Comparison of ENCODE assay signal across 15 cellular contexts in genomic region chr6:167398214-167399050, GRCh38.
"Had no signal": no experiment of that assay in that cellular context is flagged by ENCODE, and none has a peak within 500 bp of the region (broad histone marks: within the 10 kb centered on the region; RNA-seq: fewer than 3 reads in every experiment).

No MANE protein-coding gene starts in this region.

- H3K27me3 ChIP-seq: gastroesophageal sphincter had no signal

- H3K9me3 ChIP-seq: gastroesophageal sphincter, lower lobe of right lung, suprapubic skin had no signal

- H3K4me3 ChIP-seq: coronary artery, gastroesophageal sphincter, lower lobe of right lung, suprapubic skin had no signal

- H3K36me3 ChIP-seq: gastroesophageal sphincter, lower lobe of right lung, suprapubic skin had no signal

- ATAC-seq: activated naive CD8-positive, alpha-beta T cell treated with anti-CD3 and anti-CD28 coated beads, Interleukin-2, amount 50 U/mL, for 24 hours; gastroesophageal sphincter; lower lobe of right lung; natural killer cell had no signal

- H3K4me1 ChIP-seq: gastroesophageal sphincter, lower lobe of right lung had no signal

- DNase-seq: activated CD4-positive, alpha-beta T cell treated with anti-CD3 and anti-CD28 coated beads, Interleukin-2, amount 10 ng/mL, durations not matched to agents 7 days and 5 days; activated CD8-positive, alpha-beta memory T cell treated with anti-CD3 and anti-CD28 coated beads, Interleukin-2, amount 50 U/mL, for 48 hours; activated effector memory CD4-positive, alpha-beta T cell treated with Interleukin-2 at 50 U/mL for 16 hours; activated naive CD4-positive, alpha-beta T cell treated with anti-CD3 and anti-CD28 coated beads, Interleukin-2, amount 10 ng/mL, durations not matched to agents 7 days and 5 days; activated naive CD8-positive, alpha-beta T cell treated with anti-CD3 and anti-CD28 coated beads, Interleukin-2, amount 50 U/mL, for 24 hours; activated T-cell treated with anti-CD3 and anti-CD28 coated beads, Interleukin-2, amount 50 U/mL, for 48 hours; anterior cingulate cortex; lower lobe of right lung; natural killer cell; nucleus accumbens; T1000; trophoblast cell had no signal

- H3K27ac ChIP-seq: coronary artery, gastroesophageal sphincter, lower lobe of right lung, suprapubic skin had no signal
